1 cellular context compared by ENCODE assay signal in genomic region chr16:69310479-69311114, GRCh38.
TF ChIP-seq lines count a peak whose summit lies in the region.

No MANE protein-coding gene starts in this region.

TF ChIP-seq in endothelial cell of umbilical vein, 7 proteins besides CTCF, POLR2A, EP300 and RAD21:
- TF ChIP-seq MAX (IDR thresholded peaks at IDR 0.05; ENCODE audit: insufficient read depth, insufficient read length) (no peak), EZH2 (IDR thresholded peaks at IDR 0.05; ENCODE audit: borderline replicate concordance, low read depth, low read length, severe bottlenecking) (no peak), FOS (IDR thresholded peaks at IDR 0.05; ENCODE audit: borderline replicate concordance, insufficient read depth, low read length) (no peak), JUN (IDR thresholded peaks at IDR 0.05; ENCODE audit: borderline replicate concordance, insufficient read depth, insufficient read length, low read depth) (no peak), GATA2 (IDR thresholded peaks at IDR 0.05; ENCODE audit: insufficient read depth, insufficient read length, low read depth, low read length) (no peak), POLR2AphosphoS5 (IDR thresholded peaks at IDR 0.05; ENCODE audit: insufficient read depth, low read depth, low read length) (no peak), MYC (IDR thresholded peaks at IDR 0.05; ENCODE audit: low read depth, low read length) (no peak)
